Comparison of ENCODE assay signal across 21 cellular contexts in the genomic region with DNA sequence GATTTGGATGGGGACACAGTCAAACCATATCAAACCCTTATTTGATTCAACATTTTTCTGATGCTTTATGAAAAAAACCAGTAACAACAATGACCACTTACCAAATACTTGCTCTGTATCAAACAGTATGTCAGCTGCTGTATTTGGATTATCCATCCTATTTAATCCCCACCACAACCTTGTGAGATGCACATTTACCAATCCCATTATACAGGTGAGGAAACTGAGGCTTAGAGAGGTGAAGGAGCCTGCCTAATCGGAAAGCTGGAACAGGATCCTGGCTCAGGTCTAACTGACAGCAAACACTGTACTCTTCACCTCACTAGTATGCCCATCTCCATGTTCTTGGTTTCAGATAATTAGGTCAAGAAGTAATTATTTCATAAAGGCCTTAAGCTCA. TPM values are rescaled to one million over a fixed set of nuclear protein-coding genes. Genes with fewer than 3 reads are reported as not detected.
DNase-seq lines count a peak whose midpoint lies in the region; ATAC-seq, FAIRE-seq and TF ChIP-seq lines count a peak whose summit lies in the region.
"Had no signal": no experiment of that assay in that cellular context is flagged by ENCODE, and none has a peak within 500 bp of the region (broad histone marks: within the 10 kb centered on the region; RNA-seq: fewer than 3 reads in every experiment).

No MANE protein-coding gene starts in this region.

- intact Hi-C loops in activated B cell treated with CpG ODN at 0.5 μM for 24 hours (cut with micrococcal nuclease), result no loop called here

- peaks cover 98% of the 10 kb centered on the region for H3K4me1 Mint-ChIP-seq in activated CD8-positive, alpha-beta memory T cell treated with anti-CD3 and anti-CD28 coated beads, Interleukin-2, amount 10 ng/mL, durations not matched to agents 7 days and 5 days
- peaks cover 88 to 100% (median 97%) of the 10 kb centered on the region in 3 donors for H3K4me1 Mint-ChIP-seq in CD8-positive, alpha-beta memory T cell
- H3K4me1 Mint-ChIP-seq in activated B cell treated with CpG ODN at 0.5 μM for 24 hours, result peaks cover 91% of the 10 kb centered on the region
- H3K4me1 Mint-ChIP-seq in natural killer cell treated with Interleukin-12 subunit alpha and Interleukin-12 subunit beta and Interleukin-15 and Interleukin-18, amount 100 ng/mL, for 72 hours (ENCODE audit: low read depth in 2 of 2), result peaks cover 77 to 91% of the 10 kb centered on the region in 2 donors
- H3K4me1 Mint-ChIP-seq in progenitor cell of endocrine pancreas (ENCODE audit: low read depth), result peaks cover 2% of the 10 kb centered on the region

- H3K4me3 ChIP-seq in CD8-positive, alpha-beta memory T cell (ENCODE audit: low read length), result no peak overlapping the region
- H3K4me3 ChIP-seq: GM12878, PC-9 had no signal

- H3K36me3 ChIP-seq in CD8-positive, alpha-beta memory T cell (ENCODE audit: insufficient read depth, low read length), result no peaks in the 10 kb centered on the region

- no peak for FAIRE-seq in H54 (lab: Jason Lieb, UNC)
- FAIRE-seq: GM12878, H1, HepG2 had no signal

- no peak for TF ChIP-seq CTCF in activated B cell treated with CpG ODN at 0.5 μM for 24 hours (IDR thresholded peaks at IDR 0.05)
- TF ChIP-seq CTCF in progenitor cell of endocrine pancreas (IDR thresholded peaks at IDR 0.05; ENCODE audit: unreplicated experiment), result no peak

- peaks cover 94% of the 10 kb centered on the region for H3K4me1 ChIP-seq in CD8-positive, alpha-beta memory T cell (ENCODE audit: insufficient read depth, low read length)

- no peak overlapping the region for H3K27ac ChIP-seq in CD8-positive, alpha-beta memory T cell (ENCODE audit: low read depth, low read length)
- H3K27ac ChIP-seq: KMS-11, PC-9, RWPE1 had no signal

- TF ChIP-seq POLR2A in H54 (IDR thresholded peaks at IDR 0.05; ENCODE audit: low read depth, low read length), result no peak

- no peak for ATAC-seq in activated CD8-positive, alpha-beta memory T cell treated with anti-CD3 and anti-CD28 coated beads, Interleukin-2, amount 10 ng/mL, durations not matched to agents 7 days and 5 days
- no peak for ATAC-seq in activated B cell treated with CpG ODN at 0.5 μM for 24 hours (ENCODE audit: low read depth)
- no peak for ATAC-seq in natural killer cell treated with Interleukin-12 subunit alpha and Interleukin-12 subunit beta and Interleukin-15 and Interleukin-18, amount 100 ng/mL, for 72 hours
- no peak for ATAC-seq in HG02623 (IDR thresholded peaks at IDR 0.05; ENCODE audit: unreplicated experiment)
- ATAC-seq: GM12878, HepG2 had no signal

- peak overlapping the region; percentile 72 for H3K27ac Mint-ChIP-seq in activated CD8-positive, alpha-beta memory T cell treated with anti-CD3 and anti-CD28 coated beads, Interleukin-2, amount 10 ng/mL, durations not matched to agents 7 days and 5 days
- peak overlapping the region; percentile 26 to 82 (median 74) for H3K27ac Mint-ChIP-seq in CD8-positive, alpha-beta memory T cell
- peak overlapping the region; percentile 6 for H3K27ac Mint-ChIP-seq in activated B cell treated with CpG ODN at 0.5 μM for 24 hours
- H3K27ac Mint-ChIP-seq in natural killer cell treated with Interleukin-12 subunit alpha and Interleukin-12 subunit beta and Interleukin-15 and Interleukin-18, amount 100 ng/mL, for 72 hours, result peak overlapping the region; percentile 86 to 90
- H3K27ac Mint-ChIP-seq in progenitor cell of endocrine pancreas, result no peak overlapping the region

- peaks cover 4% of the 10 kb centered on the region for H3K9me3 Mint-ChIP-seq in activated CD8-positive, alpha-beta memory T cell treated with anti-CD3 and anti-CD28 coated beads, Interleukin-2, amount 10 ng/mL, durations not matched to agents 7 days and 5 days (ENCODE audit: low read depth)
- H3K9me3 Mint-ChIP-seq in CD8-positive, alpha-beta memory T cell, result peaks cover 0 to 2% (median 0%) of the 10 kb centered on the region in 5 donors
- H3K9me3 Mint-ChIP-seq in activated B cell treated with CpG ODN at 0.5 μM for 24 hours, result peaks cover 6% of the 10 kb centered on the region
- H3K9me3 Mint-ChIP-seq in natural killer cell treated with Interleukin-12 subunit alpha and Interleukin-12 subunit beta and Interleukin-15 and Interleukin-18, amount 100 ng/mL, for 72 hours, result peaks cover 10% of the 10 kb centered on the region
- no peaks in the 10 kb centered on the region for H3K9me3 Mint-ChIP-seq in progenitor cell of endocrine pancreas (ENCODE audit: low read depth)

- CTCF ChIA-PET in activated CD8-positive, alpha-beta memory T cell treated with anti-CD3 and anti-CD28 coated beads, Interleukin-2, amount 10 ng/mL, durations not matched to agents 7 days and 5 days (lab: Charles Lee), result interaction anchor here (0.9 to 2.3 kb wide), 3 partner anchors 10 to 89 kb away, joined by 3 to 8 read pairs (median 3); no protein-coding TSS in a partner anchor
- CTCF ChIA-PET in CD8-positive, alpha-beta memory T cell (lab: Charles Lee), result interaction anchor here (1.1 to 1.2 kb wide), 2 partner anchors 11 to 89 kb away, joined by 3 to 4 read pairs; no protein-coding TSS in a partner anchor
- CTCF ChIA-PET in activated B cell treated with CpG ODN at 0.5 μM for 24 hours (lab: Charles Lee), result no interaction called here

- no peak for DNase-seq in activated CD8-positive, alpha-beta memory T cell treated with anti-CD3 and anti-CD28 coated beads, Interleukin-2, amount 10 ng/mL, durations not matched to agents 7 days and 5 days
- no peak for DNase-seq in activated CD8-positive, alpha-beta memory T cell treated with anti-CD3 and anti-CD28 coated beads, Interleukin-2, amount 50 U/mL, for 48 hours
- DNase-seq in CD8-positive, alpha-beta memory T cell, result no peak
- DNase-seq in activated B cell treated with CpG ODN at 0.5 μM for 24 hours, result no peak
- DNase-seq in natural killer cell treated with Interleukin-12 subunit alpha and Interleukin-12 subunit beta and Interleukin-15 and Interleukin-18, amount 100 ng/mL, for 72 hours (ENCODE audit: low spot score), result no peak
- DNase-seq in H54 (ENCODE audit: insufficient read length, low spot score), result no peak
- no peak for DNase-seq in progenitor cell of endocrine pancreas (ENCODE audit: low spot score, unreplicated experiment)
- DNase-seq: 8988T, DMS 273 treated with DMSO at 0.1 percent for 48 hours, GF-D8, NCI-H1417 treated with DMSO at 0.1 percent for 48 hours, NCI-H187 treated with DMSO at 0.1 percent for 48 hours, NCI-H345, NCI-H524 treated with DMSO at 0.1 percent for 48 hours, PC-9 had no signal

- no peaks in the 10 kb centered on the region for H3K27me3 ChIP-seq in CD8-positive, alpha-beta memory T cell (ENCODE audit: insufficient read depth, low read length, poor library complexity, severe bottlenecking)

- POLR2A ChIA-PET in CD8-positive, alpha-beta memory T cell (lab: Charles Lee), result interaction anchor here (1.4 kb wide), 1 partner anchor 11 kb away, joined by 3 read pairs; no protein-coding TSS in a partner anchor
- POLR2A ChIA-PET in activated B cell treated with CpG ODN at 0.5 μM for 24 hours (lab: Charles Lee), result interaction anchor here (1.0 kb wide), 1 partner anchor 9 kb away, joined by 4 read pairs; no protein-coding TSS in a partner anchor

- no peaks in the 10 kb centered on the region for H3K9me3 ChIP-seq in CD8-positive, alpha-beta memory T cell (ENCODE audit: low read length)

- H3K36me3 Mint-ChIP-seq in activated CD8-positive, alpha-beta memory T cell treated with anti-CD3 and anti-CD28 coated beads, Interleukin-2, amount 10 ng/mL, durations not matched to agents 7 days and 5 days, result peaks cover 56% of the 10 kb centered on the region
- peaks cover 5 to 8% (median 6%) of the 10 kb centered on the region in 3 donors for H3K36me3 Mint-ChIP-seq in CD8-positive, alpha-beta memory T cell
- H3K36me3 Mint-ChIP-seq in activated B cell treated with CpG ODN at 0.5 μM for 24 hours (ENCODE audit: low read depth), result peaks cover 14% of the 10 kb centered on the region
- H3K36me3 Mint-ChIP-seq in natural killer cell treated with Interleukin-12 subunit alpha and Interleukin-12 subunit beta and Interleukin-15 and Interleukin-18, amount 100 ng/mL, for 72 hours, result peaks cover 28% of the 10 kb centered on the region
- no peaks in the 10 kb centered on the region for H3K36me3 Mint-ChIP-seq in progenitor cell of endocrine pancreas (ENCODE audit: insufficient read depth)

- no peak overlapping the region for H3K4me3 Mint-ChIP-seq in activated CD8-positive, alpha-beta memory T cell treated with anti-CD3 and anti-CD28 coated beads, Interleukin-2, amount 10 ng/mL, durations not matched to agents 7 days and 5 days
- H3K4me3 Mint-ChIP-seq in CD8-positive, alpha-beta memory T cell, result peak overlapping the region in 2 of 7 donors; percentile 9 to 24
- no peak overlapping the region for H3K4me3 Mint-ChIP-seq in activated B cell treated with CpG ODN at 0.5 μM for 24 hours
- H3K4me3 Mint-ChIP-seq in natural killer cell treated with Interleukin-12 subunit alpha and Interleukin-12 subunit beta and Interleukin-15 and Interleukin-18, amount 100 ng/mL, for 72 hours, result peak overlapping the region; percentile 62
- H3K4me3 Mint-ChIP-seq in progenitor cell of endocrine pancreas (ENCODE audit: low read depth), result no peak overlapping the region

- no peaks in the 10 kb centered on the region for H3K27me3 Mint-ChIP-seq in activated CD8-positive, alpha-beta memory T cell treated with anti-CD3 and anti-CD28 coated beads, Interleukin-2, amount 10 ng/mL, durations not matched to agents 7 days and 5 days
- no peaks in the 10 kb centered on the region for H3K27me3 Mint-ChIP-seq in CD8-positive, alpha-beta memory T cell
- H3K27me3 Mint-ChIP-seq in activated B cell treated with CpG ODN at 0.5 μM for 24 hours, result no peaks in the 10 kb centered on the region
- no peaks in the 10 kb centered on the region for H3K27me3 Mint-ChIP-seq in natural killer cell treated with Interleukin-12 subunit alpha and Interleukin-12 subunit beta and Interleukin-15 and Interleukin-18, amount 100 ng/mL, for 72 hours
- no peaks in the 10 kb centered on the region for H3K27me3 Mint-ChIP-seq in progenitor cell of endocrine pancreas

RNA-seq across cellular contexts. Expression of a gene that starts 13.8 kb away (rescaled TPM):
- total RNA-seq in activated CD8-positive, alpha-beta memory T cell treated with anti-CD3 and anti-CD28 coated beads, Interleukin-2, amount 10 ng/mL, durations not matched to agents 7 days and 5 days, result 100 to 1,000 TPM; 123 to 141 TPM
- 10 to 100 TPM; 47.8 to 51.5 TPM for total RNA-seq in CD8-positive, alpha-beta memory T cell
- 76.8 TPM for polyA plus RNA-seq in CD8-positive, alpha-beta memory T cell
- 40.1 and 40.6 TPM in 2 replicates for total RNA-seq in activated B cell treated with CpG ODN at 0.5 μM for 24 hours
- total RNA-seq in natural killer cell treated with Interleukin-12 subunit alpha and Interleukin-12 subunit beta and Interleukin-15 and Interleukin-18, amount 100 ng/mL, for 72 hours, result 100 to 1,000 TPM; 195 to 374 TPM
- 10.5 and 11.4 TPM in 2 replicates for total RNA-seq in progenitor cell of endocrine pancreas
- total RNA-seq: HepG2 had no signal
